ENCODE assay signal across 14 cellular contexts in the genomic region with DNA sequence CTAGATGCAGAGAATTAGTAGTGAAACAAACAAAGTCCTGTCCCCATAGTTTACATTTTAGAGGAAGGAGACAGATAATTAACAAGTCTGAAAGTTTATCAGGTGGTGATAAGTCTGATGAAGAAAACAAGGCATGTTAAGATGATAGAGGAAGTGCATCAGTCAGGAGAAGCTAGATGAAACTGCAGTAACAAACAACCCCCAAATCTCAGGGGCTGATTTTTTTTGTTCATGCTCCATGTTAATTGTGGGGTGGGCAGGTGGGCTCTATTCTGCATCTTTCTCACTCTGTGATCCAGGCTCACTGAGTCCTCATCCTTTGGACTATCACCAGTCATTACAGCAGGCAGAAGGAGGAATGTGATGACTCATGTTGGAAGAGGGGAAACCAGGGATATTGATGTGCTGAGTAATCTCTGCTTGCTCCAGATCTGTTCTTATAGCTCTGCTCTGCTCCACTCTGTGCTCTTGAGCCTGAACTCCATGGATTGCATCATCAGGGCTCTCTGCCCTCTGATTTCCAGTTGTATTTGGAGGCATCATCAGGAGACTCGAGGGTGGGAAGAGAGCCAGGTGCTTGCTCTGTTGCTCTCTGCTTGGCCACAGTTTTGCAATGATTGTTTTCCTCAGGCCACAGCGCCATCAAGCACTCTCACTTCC.
DNase-seq lines count a peak whose midpoint lies in the region; ATAC-seq and TF ChIP-seq lines count a peak whose summit lies in the region.
"Had no signal": no experiment of that assay in that cellular context is flagged by ENCODE, and none has a peak within 500 bp of the region (broad histone marks: within the 10 kb centered on the region; RNA-seq: fewer than 3 reads in every experiment).

No MANE protein-coding gene starts in this region.

- TF ChIP-seq CTCF in AG09309 (IDR thresholded peaks at IDR 0.05; ENCODE audit: control insufficient read depth, insufficient read depth, low read depth, low read length, missing control alignments) = no peak
- no peak for TF ChIP-seq CTCF in lung (IDR thresholded peaks at IDR 0.05; ENCODE audit: control extremely low read depth, extremely low read depth)
- no peak for TF ChIP-seq CTCF in neural progenitor cell (IDR thresholded peaks at IDR 0.05)

- peaks cover 10% of the 10 kb centered on the region for H3K27me3 Mint-ChIP-seq in activated naive CD8-positive, alpha-beta T cell treated with anti-CD3 and anti-CD28 coated beads, Interleukin-2, amount 50 U/mL, for 24 hours
- peaks cover 3% of the 10 kb centered on the region for H3K27me3 Mint-ChIP-seq in activated CD4-positive, alpha-beta T cell treated with anti-CD3 and anti-CD28 coated beads, Interleukin-2, amount 10 ng/mL, durations not matched to agents 24 days and 14 days
- H3K27me3 Mint-ChIP-seq in neural progenitor cell (ENCODE audit: insufficient read depth, low read depth) = peaks cover 9% of the 10 kb centered on the region

- H3K9ac ChIP-seq in neural progenitor cell = no peak overlapping the region

- H3K36me3 Mint-ChIP-seq in activated naive CD8-positive, alpha-beta T cell treated with anti-CD3 and anti-CD28 coated beads, Interleukin-2, amount 50 U/mL, for 24 hours (ENCODE audit: low read depth) = no peaks in the 10 kb centered on the region
- no peaks in the 10 kb centered on the region for H3K36me3 Mint-ChIP-seq in activated CD4-positive, alpha-beta T cell treated with anti-CD3 and anti-CD28 coated beads, Interleukin-2, amount 10 ng/mL, durations not matched to agents 24 days and 14 days (ENCODE audit: low read depth)
- H3K36me3 Mint-ChIP-seq in neural progenitor cell = no peaks in the 10 kb centered on the region
- H3K36me3 Mint-ChIP-seq: activated naive CD8-positive, alpha-beta T cell treated with anti-CD3 and anti-CD28 coated beads, Interleukin-2, amount 10 ng/mL, durations not matched to agents 7 days and 5 days had no signal

- H3K27ac Mint-ChIP-seq in activated naive CD8-positive, alpha-beta T cell treated with anti-CD3 and anti-CD28 coated beads, Interleukin-2, amount 50 U/mL, for 24 hours = no peak overlapping the region
- H3K27ac Mint-ChIP-seq in activated CD4-positive, alpha-beta T cell treated with anti-CD3 and anti-CD28 coated beads, Interleukin-2, amount 10 ng/mL, durations not matched to agents 24 days and 14 days = no peak overlapping the region
- H3K27ac Mint-ChIP-seq in neural progenitor cell = no peak overlapping the region
- H3K27ac Mint-ChIP-seq: activated B cell treated with CpG ODN at 0.5 μM for 24 hours; activated naive CD8-positive, alpha-beta T cell treated with anti-CD3 and anti-CD28 coated beads, Interleukin-2, amount 10 ng/mL, durations not matched to agents 7 days and 5 days had no signal

- H3K4me2 ChIP-seq in neural progenitor cell = no peak overlapping the region

- no peaks in the 10 kb centered on the region for H3F3A ChIP-seq in neural progenitor cell (ENCODE audit: low read depth)

- H3K4me1 ChIP-seq in lung (ENCODE audit: control insufficient read depth in 2 of 2, insufficient read depth in 2 of 2, low read length in 2 of 2) (peaks cover 0 to 2% of the 10 kb centered on the region in 2 donors), neural progenitor cell (peaks cover 24% of the 10 kb centered on the region)

- ATAC-seq in lung (ENCODE audit: insufficient read depth, low FRiP score) = peak; percentile 53
- no peak for ATAC-seq in activated naive CD8-positive, alpha-beta T cell treated with anti-CD3 and anti-CD28 coated beads, Interleukin-2, amount 50 U/mL, for 24 hours
- ATAC-seq in GM18909 (IDR thresholded peaks at IDR 0.05; ENCODE audit: poor library complexity, unreplicated experiment) = no peak

- H4K20me1 ChIP-seq in neural progenitor cell (ENCODE audit: low read depth) = no peaks in the 10 kb centered on the region

- H2AFZ ChIP-seq in neural progenitor cell (replicated peaks) = no peak overlapping the region

- no peak overlapping the region for H3K4me3 ChIP-seq in AG09309 (ENCODE audit: control insufficient read depth, low read depth, low read length)
- no peak overlapping the region for H3K4me3 ChIP-seq in lung
- no peak overlapping the region for H3K4me3 ChIP-seq in neural progenitor cell

- H3K4me3 Mint-ChIP-seq in activated naive CD8-positive, alpha-beta T cell treated with anti-CD3 and anti-CD28 coated beads, Interleukin-2, amount 50 U/mL, for 24 hours = no peak overlapping the region
- H3K4me3 Mint-ChIP-seq in activated CD4-positive, alpha-beta T cell treated with anti-CD3 and anti-CD28 coated beads, Interleukin-2, amount 10 ng/mL, durations not matched to agents 24 days and 14 days = no peak overlapping the region
- H3K4me3 Mint-ChIP-seq in neural progenitor cell = no peak overlapping the region
- H3K4me3 Mint-ChIP-seq: activated B cell treated with CpG ODN at 0.5 μM for 24 hours; activated naive CD8-positive, alpha-beta T cell treated with anti-CD3 and anti-CD28 coated beads, Interleukin-2, amount 10 ng/mL, durations not matched to agents 7 days and 5 days; neural crest cell had no signal

- H3K27me3 ChIP-seq in lung (ENCODE audit: control insufficient read depth, insufficient read depth) = no peaks in the 10 kb centered on the region
- no peaks in the 10 kb centered on the region for H3K27me3 ChIP-seq in neural progenitor cell

- no peaks in the 10 kb centered on the region for H3K36me3 ChIP-seq in lung (ENCODE audit: control insufficient read depth in 2 of 2, insufficient read depth in 2 of 2, low read length in 2 of 2)
- H3K36me3 ChIP-seq in neural progenitor cell = no peaks in the 10 kb centered on the region

- DNase-seq in AG09309 (ENCODE audit: low read depth) = peak; percentile 98
- peak; percentile 97 for DNase-seq in M059J (ENCODE audit: low read depth)
- peak; percentile 91 for DNase-seq in dedifferentiated amniotic fluid mesenchymal stem cell (ENCODE audit: extremely low spot score)
- no peak for DNase-seq in lung (ENCODE audit: low spot score)
- no peak for DNase-seq in activated naive CD8-positive, alpha-beta T cell treated with anti-CD3 and anti-CD28 coated beads, Interleukin-2, amount 50 U/mL, for 24 hours
- no peak for DNase-seq in activated CD4-positive, alpha-beta T cell treated with anti-CD3 and anti-CD28 coated beads, Interleukin-2, amount 10 ng/mL, durations not matched to agents 24 days and 14 days
- no peak for DNase-seq in neural progenitor cell (ENCODE audit: low spot score)
- DNase-seq: activated B cell treated with CpG ODN at 0.5 μM for 24 hours; activated naive CD8-positive, alpha-beta T cell treated with anti-CD3 and anti-CD28 coated beads, Interleukin-2, amount 10 ng/mL, durations not matched to agents 7 days and 5 days; DMS 273 treated with DMSO at 0.1 percent for 48 hours; glutamatergic neuron; KG1 had no signal

- H3K79me2 ChIP-seq in neural progenitor cell (ENCODE audit: low read depth) = no peaks in the 10 kb centered on the region

- H3K27ac ChIP-seq in lung (ENCODE audit: low read depth in 1 of 2, low read length in 1 of 2) (no peak overlapping the region), neural progenitor cell (no peak overlapping the region)

- H3K9me3 Mint-ChIP-seq in activated naive CD8-positive, alpha-beta T cell treated with anti-CD3 and anti-CD28 coated beads, Interleukin-2, amount 50 U/mL, for 24 hours = peaks cover 17% of the 10 kb centered on the region
- H3K9me3 Mint-ChIP-seq in activated CD4-positive, alpha-beta T cell treated with anti-CD3 and anti-CD28 coated beads, Interleukin-2, amount 10 ng/mL, durations not matched to agents 24 days and 14 days = peaks cover 10% of the 10 kb centered on the region
- H3K9me3 Mint-ChIP-seq in neural progenitor cell = peaks cover 17% of the 10 kb centered on the region

- WGBS in lung, 2 donors = 52 to 74% methylated on average over 2 of the region's 2 CpGs

- intact Hi-C loops in activated CD4-positive, alpha-beta T cell treated with anti-CD3 and anti-CD28 coated beads, Interleukin-2, amount 10 ng/mL, durations not matched to agents 24 days and 14 days (cut with micrococcal nuclease) = no loop called here

- no peaks in the 10 kb centered on the region for H3K4me1 Mint-ChIP-seq in activated naive CD8-positive, alpha-beta T cell treated with anti-CD3 and anti-CD28 coated beads, Interleukin-2, amount 50 U/mL, for 24 hours
- no peaks in the 10 kb centered on the region for H3K4me1 Mint-ChIP-seq in activated CD4-positive, alpha-beta T cell treated with anti-CD3 and anti-CD28 coated beads, Interleukin-2, amount 10 ng/mL, durations not matched to agents 24 days and 14 days
- H3K4me1 Mint-ChIP-seq in neural progenitor cell = peaks cover 5% of the 10 kb centered on the region
- H3K4me1 Mint-ChIP-seq: activated B cell treated with CpG ODN at 0.5 μM for 24 hours; activated naive CD8-positive, alpha-beta T cell treated with anti-CD3 and anti-CD28 coated beads, Interleukin-2, amount 10 ng/mL, durations not matched to agents 7 days and 5 days; neural crest cell had no signal

- H3K9me3 ChIP-seq in lung (ENCODE audit: control insufficient read depth in 2 of 2, insufficient read depth in 1 of 2, low read length in 1 of 2) (peaks cover 0 to 4% of the 10 kb centered on the region in 2 donors), neural progenitor cell (ENCODE audit: low read depth) (no peaks in the 10 kb centered on the region)

Comparison
In these comparisons a context has a peak if more than half of its experiments do, and no peak if none do; other contexts are left out.
1. DNase-seq: peak in AG09309 (single experiment), M059J (single experiment) and dedifferentiated amniotic fluid mesenchymal stem cell (single experiment); none in lung (single experiment), activated naive CD8-positive, alpha-beta T cell treated with anti-CD3 and anti-CD28 coated beads, Interleukin-2, amount 50 U/mL, for 24 hours (single experiment), activated CD4-positive, alpha-beta T cell treated with anti-CD3 and anti-CD28 coated beads, Interleukin-2, amount 10 ng/mL, durations not matched to agents 24 days and 14 days (single experiment) and neural progenitor cell (single experiment).